Comparison of ENCODE assay signal across 8 cellular contexts in genomic region chr10:13371879-13372470, GRCh38. TPM values are rescaled to one million over a fixed set of nuclear protein-coding genes. Genes with fewer than 3 reads are reported as not detected.
A peak's percentile ranks its signal among the peaks of the same experiment; 100 is the strongest.
DNase-seq lines count a peak whose midpoint lies in the region; ATAC-seq, FAIRE-seq and TF ChIP-seq lines count a peak whose summit lies in the region.

No MANE protein-coding gene starts in this region.

- H3K4me3 Mint-ChIP-seq in activated naive CD8-positive, alpha-beta T cell treated with anti-CD3 and anti-CD28 coated beads, Interleukin-2, amount 10 ng/mL, durations not matched to agents 7 days and 5 days = no peak overlapping the region

- ATAC-seq in SK-N-SH treated with all-trans-retinoic acid at 6 μM for 48 hours = peak; percentile 100
- peak; percentile 99 for ATAC-seq in activated naive CD8-positive, alpha-beta T cell treated with anti-CD3 and anti-CD28 coated beads, Interleukin-2, amount 10 ng/mL, durations not matched to agents 7 days and 5 days (ENCODE audit: low read depth)

- peak; percentile 85 for FAIRE-seq in H54 (lab: Jason Lieb, UNC)

- TF ChIP-seq CTCF in cardiac muscle cell (IDR thresholded peaks at IDR 0.05; ENCODE audit: low read depth, low read length) (peak; percentile 97), prostate gland (IDR thresholded peaks at IDR 0.05) (peak; percentile 81 to 93 (median 90))

- no peak overlapping the region for H3K27ac ChIP-seq in cardiac muscle cell
- no peak overlapping the region for H3K27ac ChIP-seq in prostate gland

- WGBS in prostate gland = 28% methylated on average over 6 of the region's 6 CpGs

- H3K27ac Mint-ChIP-seq in activated naive CD8-positive, alpha-beta T cell treated with anti-CD3 and anti-CD28 coated beads, Interleukin-2, amount 10 ng/mL, durations not matched to agents 7 days and 5 days = no peak overlapping the region

- H3K4me1 ChIP-seq in cardiac muscle cell (ENCODE audit: low read depth) = no peaks in the 10 kb centered on the region
- H3K4me1 ChIP-seq in prostate gland (replicated peaks) = no peaks in the 10 kb centered on the region

- TF ChIP-seq POLR2A in H54 (IDR thresholded peaks at IDR 0.05; ENCODE audit: low read depth, low read length) (no peak), prostate gland (IDR thresholded peaks at IDR 0.05) (no peak)

- intact Hi-C loops in prostate gland (cut with DNase I) = loop anchor here (5.0 to 10.0 kb wide), 2 partner anchors 65 to 213 kb away; partner anchors contain the start of gene PRPF18

- POLR2A ChIA-PET in activated naive CD8-positive, alpha-beta T cell treated with anti-CD3 and anti-CD28 coated beads, Interleukin-2, amount 10 ng/mL, durations not matched to agents 7 days and 5 days (lab: Charles Lee) = no interaction called here

- H3K9me3 Mint-ChIP-seq in activated naive CD8-positive, alpha-beta T cell treated with anti-CD3 and anti-CD28 coated beads, Interleukin-2, amount 10 ng/mL, durations not matched to agents 7 days and 5 days = no peaks in the 10 kb centered on the region

- H3K36me3 ChIP-seq in cardiac muscle cell (no peaks in the 10 kb centered on the region), prostate gland (no peaks in the 10 kb centered on the region)

- H3K27me3 Mint-ChIP-seq in activated naive CD8-positive, alpha-beta T cell treated with anti-CD3 and anti-CD28 coated beads, Interleukin-2, amount 10 ng/mL, durations not matched to agents 7 days and 5 days = no peaks in the 10 kb centered on the region

- DNase-seq in Daoy (ENCODE audit: low read depth) = peak; percentile 78
- peak; percentile 80 for DNase-seq in H54 (ENCODE audit: insufficient read length, low spot score)
- DNase-seq in NCI-H1048 (lab: John Stamatoyannopoulos, UW) = peak; percentile 71
- DNase-seq in activated naive CD8-positive, alpha-beta T cell treated with anti-CD3 and anti-CD28 coated beads, Interleukin-2, amount 10 ng/mL, durations not matched to agents 7 days and 5 days = peak; percentile 39
- DNase-seq in cardiac muscle cell (ENCODE audit: low read depth in 1 of 2, low spot score in 1 of 2) = peak; percentile 88 to 90
- DNase-seq in prostate gland (ENCODE audit: low spot score) = peak; percentile 69
- no peak for DNase-seq in amniotic stem cell (lab: John Stamatoyannopoulos, UW)

- H3K9me3 ChIP-seq in cardiac muscle cell (ENCODE audit: low read depth) (no peaks in the 10 kb centered on the region), prostate gland (no peaks in the 10 kb centered on the region)

- H3K27me3 ChIP-seq in cardiac muscle cell (no peaks in the 10 kb centered on the region), prostate gland (replicated peaks; ENCODE audit: insufficient read depth) (no peaks in the 10 kb centered on the region)

- H3K4me1 Mint-ChIP-seq in activated naive CD8-positive, alpha-beta T cell treated with anti-CD3 and anti-CD28 coated beads, Interleukin-2, amount 10 ng/mL, durations not matched to agents 7 days and 5 days = no peaks in the 10 kb centered on the region

- H3K4me3 ChIP-seq in cardiac muscle cell = no peak overlapping the region
- no peak overlapping the region for H3K4me3 ChIP-seq in prostate gland

- no peaks in the 10 kb centered on the region for H3K36me3 Mint-ChIP-seq in activated naive CD8-positive, alpha-beta T cell treated with anti-CD3 and anti-CD28 coated beads, Interleukin-2, amount 10 ng/mL, durations not matched to agents 7 days and 5 days

TF ChIP-seq in SK-N-SH treated with all-trans-retinoic acid at 6 μM for 48 hours, 23 proteins besides CTCF, POLR2A, EP300 and RAD21:
- no peak for TF ChIP-seq TSHZ2 (CRISPR knock-in tag; IDR thresholded peaks at IDR 0.05)
- no peak for TF ChIP-seq CREB5 (CRISPR knock-in tag; IDR thresholded peaks at IDR 0.05; ENCODE audit: low read depth)
- no peak for TF ChIP-seq OSR1 (CRISPR knock-in tag; IDR thresholded peaks at IDR 0.05)
- TF ChIP-seq RARB (CRISPR knock-in tag; IDR thresholded peaks at IDR 0.05) = no peak
- no peak for TF ChIP-seq ZC3H10 (CRISPR knock-in tag; IDR thresholded peaks at IDR 0.05)
- TF ChIP-seq TOX (CRISPR knock-in tag; IDR thresholded peaks at IDR 0.05; ENCODE audit: borderline replicate concordance) = no peak
- TF ChIP-seq ZFP3 (CRISPR knock-in tag; IDR thresholded peaks at IDR 0.05) = no peak
- no peak for TF ChIP-seq ZNF8 (CRISPR knock-in tag; IDR thresholded peaks at IDR 0.05)
- no peak for TF ChIP-seq CSDC2 (CRISPR knock-in tag; IDR thresholded peaks at IDR 0.05)
- no peak for TF ChIP-seq ZNF565 (CRISPR knock-in tag; conservative IDR thresholded peaks at IDR 0.05; ENCODE audit: low read depth)
- TF ChIP-seq ZNF70 (CRISPR knock-in tag; IDR thresholded peaks at IDR 0.05) = no peak
- no peak for TF ChIP-seq ZFP30 (CRISPR knock-in tag; IDR thresholded peaks at IDR 0.05)
- TF ChIP-seq CSRNP3 (CRISPR knock-in tag; IDR thresholded peaks at IDR 0.05) = no peak
- no peak for TF ChIP-seq ISL1 (CRISPR knock-in tag; IDR thresholded peaks at IDR 0.05)
- TF ChIP-seq TCF4 (CRISPR knock-in tag; IDR thresholded peaks at IDR 0.05; ENCODE audit: borderline replicate concordance) = no peak
- no peak for TF ChIP-seq ARNTL (CRISPR knock-in tag; IDR thresholded peaks at IDR 0.05; ENCODE audit: borderline replicate concordance, low read depth)
- TF ChIP-seq PPARA (CRISPR knock-in tag; IDR thresholded peaks at IDR 0.05; ENCODE audit: borderline replicate concordance) = no peak
- no peak for TF ChIP-seq ESRRG (CRISPR knock-in tag; IDR thresholded peaks at IDR 0.05)
- TF ChIP-seq BACH2 (CRISPR knock-in tag; IDR thresholded peaks at IDR 0.05; ENCODE audit: borderline replicate concordance) = no peak
- no peak for TF ChIP-seq GLIS3 (CRISPR knock-in tag; IDR thresholded peaks at IDR 0.05)
TF ChIP-seq in SK-N-SH treated with all-trans-retinoic acid at 6 μM for 48 hours: peak in this region for 0.

RNA-seq across cellular contexts. Expression of gene SEPHS1, which starts 23.9 kb away (rescaled TPM):
- 43.9 and 46.1 TPM in 2 replicates for total RNA-seq in Daoy (2014; rRNA removed; shearing (Covaris generic))
- 10 to 100 TPM; 40.8 to 43.8 TPM for total RNA-seq in activated naive CD8-positive, alpha-beta T cell treated with anti-CD3 and anti-CD28 coated beads, Interleukin-2, amount 10 ng/mL, durations not matched to agents 7 days and 5 days
- total RNA-seq in cardiac muscle cell (69.5 and 84.6 TPM in 2 replicates), prostate gland (10 to 100 TPM; 41.1 to 60.9 TPM)
- polyA plus RNA-seq in cardiac muscle cell = 99.7 and 105 TPM in 2 replicates
